Comparison of ENCODE assay signal across 13 cellular contexts in the genomic region with DNA sequence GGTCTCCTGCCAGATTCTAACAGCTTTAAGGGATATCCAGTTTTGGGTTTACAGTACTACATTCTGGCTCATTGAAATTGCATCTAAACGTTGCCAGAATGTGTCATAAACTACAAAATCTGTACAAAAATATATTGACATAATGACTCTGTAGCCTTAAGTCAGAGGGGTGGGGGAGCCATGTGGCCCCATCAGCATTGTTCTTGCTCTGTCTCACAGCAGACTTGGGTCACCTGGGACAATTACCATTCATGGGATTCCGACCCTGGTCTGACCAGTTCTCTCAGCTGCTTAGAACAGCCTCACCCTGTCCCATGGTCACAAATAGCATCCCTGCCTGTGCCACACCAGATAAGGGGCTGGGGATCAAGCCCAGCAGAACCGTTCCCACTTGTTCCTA. TPM values are rescaled to one million over a fixed set of nuclear protein-coding genes. Genes with fewer than 3 reads are reported as not detected.
DNase-seq lines count a peak whose midpoint lies in the region; ATAC-seq, FAIRE-seq and TF ChIP-seq lines count a peak whose summit lies in the region.
"Had no signal": no experiment of that assay in that cellular context is flagged by ENCODE, and none has a peak within 500 bp of the region (broad histone marks: within the 10 kb centered on the region; RNA-seq: fewer than 3 reads in every experiment).

No MANE protein-coding gene starts in this region.

- no peak for TF ChIP-seq EP300 in sigmoid colon (IDR thresholded peaks at IDR 0.05)

- peak; percentile 74 for DNase-seq in ELF-1 (ENCODE audit: low read depth, low spot score)
- no peak for DNase-seq in foreskin keratinocyte
- no peak for DNase-seq in sigmoid colon
- no peak for DNase-seq in activated gamma-delta T cell treated with Interleukin-2 at 50 U/mL for 16 hours
- DNase-seq in H54 (ENCODE audit: insufficient read length, low spot score) = no peak
- DNase-seq in stimulated activated naive CD4-positive, alpha-beta T cell (lab: John Stamatoyannopoulos, UW) = no peak
- DNase-seq: activated CD8-positive, alpha-beta memory T cell treated with anti-CD3 and anti-CD28 coated beads, Interleukin-2, amount 10 ng/mL, durations not matched to agents 7 days and 5 days; COR-L47; NCI-H1694; T-helper 2 cell had no signal

- no peaks in the 10 kb centered on the region for H3K27me3 ChIP-seq in foreskin keratinocyte
- H3K27me3 ChIP-seq in sigmoid colon = no peaks in the 10 kb centered on the region

- H3K4me3 ChIP-seq in sigmoid colon = no peak overlapping the region
- H3K4me3 ChIP-seq: GM23338 had no signal

- H3K9me3 ChIP-seq in sigmoid colon = no peaks in the 10 kb centered on the region

- no peaks in the 10 kb centered on the region for H3K36me3 Mint-ChIP-seq in activated naive CD8-positive, alpha-beta T cell

- peak overlapping the region; percentile 93 for H3K27ac Mint-ChIP-seq in activated naive CD8-positive, alpha-beta T cell
- H3K27ac Mint-ChIP-seq: GM23338 had no signal

- peaks cover 53% of the 10 kb centered on the region for H3K4me1 Mint-ChIP-seq in activated naive CD8-positive, alpha-beta T cell (ENCODE audit: low read depth)
- H3K4me1 Mint-ChIP-seq: GM23338 had no signal

- no peak for TF ChIP-seq CTCF in foreskin keratinocyte (conservative IDR thresholded peaks at IDR 0.05)
- TF ChIP-seq CTCF in sigmoid colon (IDR thresholded peaks at IDR 0.05) = no peak

- H3K4me1 ChIP-seq in foreskin keratinocyte = peaks cover 22% of the 10 kb centered on the region
- H3K4me1 ChIP-seq in sigmoid colon = peaks cover 3 to 33% (median 30%) of the 10 kb centered on the region in 4 donors

- 42 to 68% methylated on average over 3 of the region's 3 CpGs for WGBS in sigmoid colon, 2 donors

- TF ChIP-seq POLR2A in sigmoid colon (IDR thresholded peaks at IDR 0.05) = no peak
- no peak for TF ChIP-seq POLR2A in H54 (IDR thresholded peaks at IDR 0.05; ENCODE audit: low read depth, low read length)

- no peaks in the 10 kb centered on the region for H3K36me3 ChIP-seq in sigmoid colon

- no peak for FAIRE-seq in H54 (lab: Jason Lieb, UNC)

- ATAC-seq in foreskin keratinocyte (no peak), HG02759 (IDR thresholded peaks at IDR 0.05; ENCODE audit: unreplicated experiment) (no peak)
- ATAC-seq: GM23338 had no signal

- H3K4me3 Mint-ChIP-seq in activated naive CD8-positive, alpha-beta T cell = no peak overlapping the region
- H3K4me3 Mint-ChIP-seq: GM23338 had no signal

- H3K27me3 Mint-ChIP-seq in activated naive CD8-positive, alpha-beta T cell = no peaks in the 10 kb centered on the region
- H3K27me3 Mint-ChIP-seq: activated CD8-positive, alpha-beta memory T cell treated with anti-CD3 and anti-CD28 coated beads, Interleukin-2, amount 10 ng/mL, durations not matched to agents 7 days and 5 days had no signal

- H3K27ac ChIP-seq in foreskin keratinocyte (peak overlapping the region; percentile 82), sigmoid colon (peak overlapping the region; percentile 82 to 90 (median 88))

- peaks cover 4% of the 10 kb centered on the region for H3K9me3 Mint-ChIP-seq in activated naive CD8-positive, alpha-beta T cell (ENCODE audit: low read depth)
- H3K9me3 Mint-ChIP-seq: GM23338 had no signal

- intact Hi-C loops in sigmoid colon (cut with DNase I) = loop anchor here (1.0 to 2.0 kb wide), 5 partner anchors 38 to 278 kb away; a partner anchor contains a TSS

RNA-seq across cellular contexts. Expression of a gene that starts 43.3 kb away (rescaled TPM):
- total RNA-seq in foreskin keratinocyte (42.4 and 50.1 TPM in 2 replicates), sigmoid colon (100 to 1,000 TPM; 151 to 246 (median 213) TPM)
- polyA plus RNA-seq in foreskin keratinocyte (4.6 and 5.3 TPM in 2 replicates), sigmoid colon (10 to 100 TPM; 12.5 to 26.3 (median 12.6) TPM)
